Comparison of ENCODE assay signal across 7 cellular contexts in the genomic region with DNA sequence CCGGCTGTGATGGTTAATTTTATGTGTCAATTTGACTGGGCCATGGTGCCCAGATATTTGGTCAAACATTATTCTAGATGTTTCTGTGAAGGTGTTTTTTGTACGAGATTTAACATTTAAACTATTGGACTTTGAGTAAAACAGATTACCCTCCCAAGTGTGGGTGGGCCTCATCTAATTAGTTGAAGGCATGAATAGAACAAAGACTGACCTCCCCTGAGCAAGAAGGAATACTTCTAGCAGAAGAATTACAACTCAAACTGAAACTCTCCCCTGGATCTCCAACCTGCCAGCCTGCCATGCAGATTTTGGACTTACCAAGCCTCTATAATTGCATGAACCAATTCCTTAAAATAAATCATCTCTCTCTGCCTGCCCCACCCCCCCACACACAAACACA.
"Had no signal": no experiment of that assay in that cellular context is flagged by ENCODE, and none has a peak within 500 bp of the region (broad histone marks: within the 10 kb centered on the region; RNA-seq: fewer than 3 reads in every experiment).

No MANE protein-coding gene starts in this region.

- H3K4me2 ChIP-seq: KMS-11 had no signal

- H3K27ac ChIP-seq: HL-60, KMS-11 had no signal

- H3K9ac ChIP-seq: KMS-11 had no signal

- ATAC-seq: HepG2 had no signal

- FAIRE-seq: HepG2, HTR-8/SVneo had no signal

- DNase-seq: IMR-90, KBM-7, KG1 had no signal
